Comparison of ENCODE assay signal across 25 cellular contexts in the genomic region with DNA sequence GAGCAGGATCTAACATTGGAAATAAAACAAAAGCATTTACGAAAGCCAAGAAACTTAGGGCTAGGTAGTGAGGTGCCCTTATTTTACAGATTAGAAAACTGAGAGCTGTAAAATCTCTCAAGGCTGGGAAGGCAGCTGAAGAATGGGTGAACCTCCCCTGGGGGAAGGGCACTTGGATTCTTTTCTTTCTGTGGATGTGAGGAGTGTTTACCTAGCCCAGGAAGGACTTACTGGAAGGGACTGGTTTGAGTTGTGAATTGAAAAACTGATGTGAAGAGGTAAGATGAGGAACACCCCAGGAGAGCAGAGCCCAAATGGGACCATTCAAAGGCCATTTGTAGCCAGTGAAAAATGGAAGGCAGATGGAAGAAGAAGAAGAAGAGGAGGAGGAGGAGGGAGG.
"Had no signal": no experiment of that assay in that cellular context is flagged by ENCODE, and none has a peak within 500 bp of the region (broad histone marks: within the 10 kb centered on the region; RNA-seq: fewer than 3 reads in every experiment).

No MANE protein-coding gene starts in this region.

- H3K9me3 Mint-ChIP-seq: activated CD4-positive, alpha-beta memory T cell treated with anti-CD3 and anti-CD28 coated beads for 36 hours; activated CD4-positive, alpha-beta T cell treated with anti-CD3 and anti-CD28 coated beads, Interleukin-2, amount 10 ng/mL, durations not matched to agents 7 days and 5 days had no signal

- H3K36me3 ChIP-seq: ascending aorta, MG63 had no signal

- H3K4me1 Mint-ChIP-seq: activated CD4-positive, alpha-beta T cell treated with anti-CD3 and anti-CD28 coated beads, Interleukin-2, amount 10 ng/mL, durations not matched to agents 7 days and 5 days; T-helper 17 cell had no signal

- H3K27me3 ChIP-seq: ascending aorta, body of pancreas, MG63 had no signal

- DNase-seq: activated CD4-positive, alpha-beta memory T cell treated with anti-CD3 and anti-CD28 coated beads for 36 hours; activated CD4-positive, alpha-beta T cell treated with anti-CD3 and anti-CD28 coated beads, Interleukin-2, amount 10 ng/mL, durations not matched to agents 7 days and 5 days; activated CD4-positive, CD25-positive, alpha-beta regulatory T cell; activated CD8-positive, alpha-beta memory T cell treated with anti-CD3 and anti-CD28 coated beads for 24 hours; activated effector memory CD4-positive, alpha-beta T cell treated with anti-CD3 and anti-CD28 coated beads, Interleukin-2, amount 50 U/mL, for 16 hours; activated naive CD4-positive, alpha-beta T cell treated with Interleukin-2 at 50 U/mL for 16 hours; activated naive CD8-positive, alpha-beta T cell treated with anti-CD3 and anti-CD28 coated beads, Interleukin-2, amount 50 U/mL, for 24 hours; activated T-cell treated with anti-CD3 and anti-CD28 coated beads, Interleukin-2, amount 50 U/mL, for 4 hours; amniotic stem cell; body of pancreas; central memory CD4-positive, alpha-beta T cell; MG63; NCI-H1105; NCI-H1436; NCI-H1694 treated with DMSO at 0.1 percent for 48 hours; NCI-H2081 treated with DMSO at 0.1 percent for 48 hours; NCI-H2171 treated with DMSO at 0.1 percent for 48 hours; NCI-H226; NCI-H69; SIG-M5; T-helper 17 cell; T1000 had no signal

- H3K4me1 ChIP-seq: ascending aorta, body of pancreas had no signal

- H3K4me2 ChIP-seq: KMS-11 had no signal

- H3K4me3 Mint-ChIP-seq: activated CD4-positive, alpha-beta memory T cell treated with anti-CD3 and anti-CD28 coated beads for 36 hours; activated CD4-positive, alpha-beta T cell treated with anti-CD3 and anti-CD28 coated beads, Interleukin-2, amount 10 ng/mL, durations not matched to agents 7 days and 5 days; activated naive CD8-positive, alpha-beta T cell treated with anti-CD3 and anti-CD28 coated beads, Interleukin-2, amount 50 U/mL, for 24 hours; activated T-cell treated with anti-CD3 and anti-CD28 coated beads, Interleukin-2, amount 50 U/mL, for 4 hours; T-helper 17 cell had no signal

- ATAC-seq: activated naive CD4-positive, alpha-beta T cell treated with anti-CD3 and anti-CD28 coated beads, Interleukin-2, amount 50 U/mL, for 72 hours; activated naive CD8-positive, alpha-beta T cell treated with anti-CD3 and anti-CD28 coated beads, Interleukin-2, amount 50 U/mL, for 24 hours; activated T-cell treated with anti-CD3 and anti-CD28 coated beads, Interleukin-2, amount 50 U/mL, for 4 hours; body of pancreas; T-helper 17 cell had no signal

- H3K9me3 ChIP-seq: ascending aorta, body of pancreas had no signal

- H3K27ac Mint-ChIP-seq: activated CD4-positive, alpha-beta memory T cell treated with anti-CD3 and anti-CD28 coated beads for 36 hours; activated CD4-positive, alpha-beta T cell treated with anti-CD3 and anti-CD28 coated beads, Interleukin-2, amount 10 ng/mL, durations not matched to agents 7 days and 5 days; activated naive CD4-positive, alpha-beta T cell treated with anti-CD3 and anti-CD28 coated beads, Interleukin-2, amount 50 U/mL, for 72 hours; activated naive CD8-positive, alpha-beta T cell treated with anti-CD3 and anti-CD28 coated beads, Interleukin-2, amount 50 U/mL, for 24 hours; T-helper 17 cell had no signal

- H3K36me3 Mint-ChIP-seq: activated CD4-positive, alpha-beta memory T cell treated with anti-CD3 and anti-CD28 coated beads for 36 hours had no signal

- H3K9ac ChIP-seq: KMS-11 had no signal

- H3K4me3 ChIP-seq: ascending aorta, body of pancreas, MG63 had no signal

- H3K27me3 Mint-ChIP-seq: activated CD4-positive, alpha-beta T cell treated with anti-CD3 and anti-CD28 coated beads, Interleukin-2, amount 10 ng/mL, durations not matched to agents 7 days and 5 days had no signal

- H3K27ac ChIP-seq: ascending aorta, body of pancreas, KMS-11 had no signal
